14 cellular contexts compared by ENCODE assay signal in the genomic region with DNA sequence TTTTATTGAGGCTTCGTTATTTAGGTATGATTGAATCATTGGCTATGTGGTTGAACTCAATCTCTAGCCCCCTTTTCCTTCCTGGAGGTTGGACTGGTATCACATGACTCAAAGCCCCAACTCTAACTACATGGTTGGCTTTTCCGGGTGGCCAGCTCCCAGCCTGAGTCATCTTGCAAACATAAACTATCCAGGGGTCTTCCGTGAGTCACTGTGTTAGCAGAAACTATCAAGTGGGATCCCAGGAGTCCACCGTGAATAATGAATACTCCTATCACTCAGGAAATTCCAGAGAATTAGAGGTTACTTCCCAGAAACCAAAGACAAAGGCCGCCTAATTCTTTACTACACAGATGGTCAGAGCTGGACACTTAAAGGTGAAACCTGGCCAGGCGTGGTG. TPM values are rescaled to one million over a fixed set of nuclear protein-coding genes. Genes with fewer than 3 reads are reported as not detected.
DNase-seq lines count a peak whose midpoint lies in the region; TF ChIP-seq lines count a peak whose summit lies in the region.
"Had no signal": no experiment of that assay in that cellular context is flagged by ENCODE, and none has a peak within 500 bp of the region (broad histone marks: within the 10 kb centered on the region; RNA-seq: fewer than 3 reads in every experiment).

No MANE protein-coding gene starts in this region.

- no peak overlapping the region for H2BK120ac ChIP-seq in mesendoderm (ENCODE audit: low read depth, low read length)

- no peak for TF ChIP-seq CTCF in cardiac fibroblast (IDR thresholded peaks at IDR 0.05; ENCODE audit: low read depth, low read length)

- H3K18ac ChIP-seq in mesendoderm (ENCODE audit: low read length) = no peak overlapping the region

- H4K5ac ChIP-seq in mesendoderm (ENCODE audit: low read length) = no peak overlapping the region

- no peaks in the 10 kb centered on the region for H3K36me3 ChIP-seq in mesendoderm (ENCODE audit: control insufficient read depth, insufficient read depth, low read length)
- H3K36me3 ChIP-seq: pancreas had no signal

- H3K27ac ChIP-seq in mesendoderm (ENCODE audit: low read depth, low read length) = no peak overlapping the region
- H3K27ac ChIP-seq: pancreas had no signal

- WGBS in mesendoderm (ENCODE audit: extremely low coverage, insufficient coverage, low lambda C conversion rate) = no CpG with 5 or more reads among the region's 6 CpGs

- H3K23ac ChIP-seq in mesendoderm (ENCODE audit: low read length) = no peak overlapping the region

- no peak overlapping the region for H3K56ac ChIP-seq in mesendoderm (ENCODE audit: low read length)

- no peak overlapping the region for H4K8ac ChIP-seq in mesendoderm (ENCODE audit: low read depth, low read length)

- no peak overlapping the region for H2AK5ac ChIP-seq in mesendoderm (ENCODE audit: low read length)

- no peak overlapping the region for H2BK15ac ChIP-seq in mesendoderm (replicated peaks; ENCODE audit: low read depth)

- H3K4me1 ChIP-seq in mesendoderm (ENCODE audit: control insufficient read depth, low read depth, low read length) = no peaks in the 10 kb centered on the region
- H3K4me1 ChIP-seq: pancreas had no signal

- no peaks in the 10 kb centered on the region for H3K79me2 ChIP-seq in mesendoderm (ENCODE audit: control insufficient read depth, insufficient read depth, low read length)

- H3K4me3 ChIP-seq in cardiac fibroblast (replicated peaks in 1 of 2; ENCODE audit: low read depth in 2 of 2, low read length in 2 of 2) = no peak overlapping the region
- no peak overlapping the region for H3K4me3 ChIP-seq in mesendoderm (ENCODE audit: low read length)
- H3K4me3 ChIP-seq: pancreas had no signal

- H3K79me1 ChIP-seq in mesendoderm (ENCODE audit: low read length) = no peaks in the 10 kb centered on the region

- no peak overlapping the region for H3K9ac ChIP-seq in mesendoderm (ENCODE audit: low read length)

- peak; percentile 82 for DNase-seq in AG20443 (ENCODE audit: low spot score)
- peak; percentile 98 for DNase-seq in M059J (ENCODE audit: low read depth)
- peak; percentile 75 to 78 for DNase-seq in cardiac fibroblast (ENCODE audit: low read depth in 2 of 2)
- DNase-seq in mesendoderm = peak; percentile 25
- DNase-seq in DMS153 (lab: John Stamatoyannopoulos, UW) = no peak
- no peak for DNase-seq in putamen (ENCODE audit: low spot score)
- DNase-seq in activated CD4-positive, CD25-positive, alpha-beta regulatory T cell (lab: John Stamatoyannopoulos, UW) = no peak
- DNase-seq in NCI-H2029 (lab: John Stamatoyannopoulos, UW) = no peak
- DNase-seq: CD8-positive, alpha-beta memory T cell; NCI-H1105 treated with DMSO at 0.1 percent for 48 hours; NCI-H524 treated with DMSO at 0.1 percent for 48 hours; pancreas; stimulated activated CD4-positive, alpha-beta T cell treated with anti-CD3 and anti-CD28 coated beads, Interleukin-4, amount 100 ng/mL, for 1 hour; stimulated activated naive CD8-positive, alpha-beta T cell treated with anti-CD3 and anti-CD28 coated beads, Interleukin-15, Interleukin-2, amounts not matched to agents 100 U/mL and 50 U/mL, for 24 hours had no signal

- H3K27me3 ChIP-seq in mesendoderm (ENCODE audit: insufficient read depth, low read length, poor library complexity) = no peaks in the 10 kb centered on the region
- H3K27me3 ChIP-seq: pancreas had no signal

- no peak overlapping the region for H3K4me2 ChIP-seq in mesendoderm (ENCODE audit: low read length)

- H3K4ac ChIP-seq in mesendoderm (ENCODE audit: low read depth, low read length) = no peak overlapping the region

- no peak overlapping the region for H2BK5ac ChIP-seq in mesendoderm (ENCODE audit: low read length)

RNA-seq across cellular contexts. Expression of gene PLEKHD1, which starts 19.7 kb away (rescaled TPM):
- not detected in 2 replicates for total RNA-seq in M059J (2014; rRNA removed; shearing (Covaris generic))
- 0.14 TPM for polyA plus RNA-seq in mesendoderm (2013, experiment 1 of 2)
- 0.14 TPM for polyA plus RNA-seq in mesendoderm (2013, experiment 2 of 2)

Comparison
In these comparisons a context has a peak if more than half of its experiments do, and no peak if none do; other contexts are left out.
1. DNase-seq: peak in AG20443 (single experiment), M059J (single experiment), cardiac fibroblast (2 of 2) and mesendoderm (single experiment); none in DMS153 (single experiment), putamen (single experiment), activated CD4-positive, CD25-positive, alpha-beta regulatory T cell (0 of 4) and NCI-H2029 (single experiment).